In genomic region chr2:219344756-219345458, GRCh38 we compare ENCODE assay signal across 11 cellular contexts. TPM values are rescaled to one million over a fixed set of nuclear protein-coding genes. Genes with fewer than 3 reads are reported as not detected.
DNase-seq lines count a peak whose midpoint lies in the region; ATAC-seq and TF ChIP-seq lines count a peak whose summit lies in the region.
"Had no signal": no experiment of that assay in that cellular context is flagged by ENCODE, and none has a peak within 500 bp of the region (broad histone marks: within the 10 kb centered on the region; RNA-seq: fewer than 3 reads in every experiment).

No MANE protein-coding gene starts in this region.

- no peaks in the 10 kb centered on the region for H3K9me3 Mint-ChIP-seq in CD4-positive, alpha-beta T cell
- no peaks in the 10 kb centered on the region for H3K9me3 Mint-ChIP-seq in natural killer cell

- intact Hi-C loops in head of caudate nucleus (cut with DNase I) (no loop called here), natural killer cell (cut with micrococcal nuclease) (no loop called here), prostate gland (cut with DNase I) (no loop called here)
- intact Hi-C loops in CD4-positive, alpha-beta T cell (cut with DNase I, micrococcal nuclease): no loop called here

- no peak for TF ChIP-seq CTCF in CD4-positive, alpha-beta T cell (IDR thresholded peaks at IDR 0.05)
- TF ChIP-seq CTCF in natural killer cell (IDR thresholded peaks at IDR 0.05) (no peak), prostate gland (IDR thresholded peaks at IDR 0.05) (no peak)

- no peaks in the 10 kb centered on the region for H3K9me3 ChIP-seq in CD4-positive, alpha-beta T cell (ENCODE audit: control insufficient read depth, low read length)
- H3K9me3 ChIP-seq in prostate gland: no peaks in the 10 kb centered on the region
- H3K9me3 ChIP-seq: thoracic aorta had no signal

- DNase-seq in NCI-H1417 (lab: John Stamatoyannopoulos, UW): peak in 2 of 3 experiments; percentile 8 to 61
- DNase-seq in NCI-H1417 treated with DMSO at 0.1 percent for 48 hours (lab: John Stamatoyannopoulos, UW): no peak
- peak; percentile 33 to 73 for DNase-seq in SHP77 (lab: John Stamatoyannopoulos, UW)
- peak in 40 of 42 donors; percentile 22 to 76 (median 52) for DNase-seq in head of caudate nucleus
- DNase-seq in superior temporal gyrus (ENCODE audit: extremely low spot score): peak; percentile 82
- DNase-seq in CD4-positive, alpha-beta T cell: no peak
- DNase-seq in natural killer cell: no peak
- no peak for DNase-seq in prostate gland (ENCODE audit: low spot score)
- DNase-seq: 8988T; activated CD4-positive, CD25-positive, alpha-beta regulatory T cell had no signal

- no peak overlapping the region for H3K4me3 ChIP-seq in prostate gland
- H3K4me3 ChIP-seq: thoracic aorta had no signal

- WGBS in prostate gland: 38% methylated on average over 6 of the region's 6 CpGs

- H3K27ac ChIP-seq in CD4-positive, alpha-beta T cell (ENCODE audit: low read depth, low read length): no peak overlapping the region
- H3K27ac ChIP-seq in prostate gland: no peak overlapping the region
- H3K27ac ChIP-seq: thoracic aorta had no signal

- H3K27me3 ChIP-seq in CD4-positive, alpha-beta T cell (ENCODE audit: control insufficient read depth, insufficient read depth, low read length): no peaks in the 10 kb centered on the region
- no peaks in the 10 kb centered on the region for H3K27me3 ChIP-seq in prostate gland (replicated peaks; ENCODE audit: insufficient read depth)

- no peaks in the 10 kb centered on the region for H3K36me3 Mint-ChIP-seq in CD4-positive, alpha-beta T cell (ENCODE audit: low read depth)
- no peaks in the 10 kb centered on the region for H3K36me3 Mint-ChIP-seq in natural killer cell

- POLR2A ChIA-PET in CD4-positive, alpha-beta T cell (lab: Charles Lee): no interaction called here

- no peak for TF ChIP-seq POLR2A in prostate gland (IDR thresholded peaks at IDR 0.05)

- no peaks in the 10 kb centered on the region for H3K4me1 Mint-ChIP-seq in CD4-positive, alpha-beta T cell (ENCODE audit: low read depth)
- H3K4me1 Mint-ChIP-seq in natural killer cell: no peaks in the 10 kb centered on the region

- H3K27ac Mint-ChIP-seq in CD4-positive, alpha-beta T cell: no peak overlapping the region
- H3K27ac Mint-ChIP-seq in natural killer cell: no peak overlapping the region

- no peaks in the 10 kb centered on the region for H3K36me3 ChIP-seq in prostate gland
- H3K36me3 ChIP-seq: thoracic aorta had no signal

- H3K27me3 Mint-ChIP-seq in CD4-positive, alpha-beta T cell: peaks cover 43% of the 10 kb centered on the region
- peaks cover 17 to 50% of the 10 kb centered on the region in 2 donors for H3K27me3 Mint-ChIP-seq in natural killer cell (ENCODE audit: low read depth in 2 of 2)

- H3K4me3 Mint-ChIP-seq in CD4-positive, alpha-beta T cell: no peak overlapping the region
- H3K4me3 Mint-ChIP-seq in natural killer cell: no peak overlapping the region

- CTCF ChIA-PET in CD4-positive, alpha-beta T cell (lab: Charles Lee): interaction anchor here (0.5 kb wide), 1 partner anchor 92 kb away, joined by 4 read pairs; no protein-coding TSS in a partner anchor

- ATAC-seq in CD4-positive, alpha-beta T cell (ENCODE audit: poor library complexity): no peak
- ATAC-seq in natural killer cell: no peak

- no peaks in the 10 kb centered on the region for H3K4me1 ChIP-seq in prostate gland (replicated peaks)

RNA-seq across cellular contexts. Expression of gene RESP18, which starts 12.4 kb away (rescaled TPM):
- total RNA-seq in CD4-positive, alpha-beta T cell: not detected
- not detected for total RNA-seq in natural killer cell
- total RNA-seq in prostate gland: not detected
- total RNA-seq: thoracic aorta had no signal

RNA-seq across cellular contexts. Expression of gene PTPRN, which starts 35.7 kb away (rescaled TPM):
- total RNA-seq in CD4-positive, alpha-beta T cell: not detected
- total RNA-seq in natural killer cell (under 1 TPM in 2 of 3 donors, not detected in 1; 0.23 to 0.35 TPM), prostate gland (1 to 10 TPM in 1 of 2 donors, under 1 TPM in 1; 0.09 to 6.6 TPM)
- total RNA-seq: thoracic aorta had no signal

RNA-seq across cellular contexts. Expression of gene DNPEP, which starts 42.8 kb away (rescaled TPM):
- 10 to 100 TPM; 99.0 to 99.9 TPM for total RNA-seq in CD4-positive, alpha-beta T cell
- 100 to 1,000 TPM in 2 of 3 donors, 10 to 100 TPM in 1; 97.8 to 112 (median 103) TPM for total RNA-seq in natural killer cell
- total RNA-seq in prostate gland: 10 to 100 TPM; 54.1 to 82.4 TPM

Comparison
In these comparisons a context has a peak if more than half of its experiments do, and no peak if none do; other contexts are left out.
1. DNase-seq: peak in NCI-H1417 (2 of 3), SHP77 (2 of 2), head of caudate nucleus (40 of 42) and superior temporal gyrus (single experiment); none in NCI-H1417 treated with DMSO at 0.1 percent for 48 hours (single experiment), CD4-positive, alpha-beta T cell (0 of 10), natural killer cell (single experiment) and prostate gland (single experiment).